Comparison of ENCODE assay signal across 30 cellular contexts in the genomic region with DNA sequence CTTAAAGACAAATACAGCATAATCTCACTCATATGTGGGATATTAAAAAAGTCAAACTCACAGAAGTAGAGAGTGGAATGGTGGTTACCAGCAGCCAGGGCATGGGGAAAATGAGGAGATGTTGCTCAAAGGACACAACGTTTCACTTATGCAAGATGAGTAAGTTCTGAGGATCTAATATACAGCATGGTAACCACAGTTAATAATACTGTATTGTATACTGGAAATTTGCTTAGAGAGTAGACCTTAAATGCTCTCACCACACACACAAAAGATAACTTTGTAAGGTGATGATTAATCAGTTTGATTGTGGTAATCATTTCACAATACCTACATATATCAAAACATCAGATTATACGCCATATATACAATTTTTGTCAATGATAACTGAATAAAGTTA. TPM values are rescaled to one million over a fixed set of nuclear protein-coding genes. Genes with fewer than 3 reads are reported as not detected.
"Had no signal": no experiment of that assay in that cellular context is flagged by ENCODE, and none has a peak within 500 bp of the region (broad histone marks: within the 10 kb centered on the region; RNA-seq: fewer than 3 reads in every experiment).

No MANE protein-coding gene starts in this region.

- H3K27ac ChIP-seq: adrenal gland, body of pancreas had no signal

- DNase-seq: activated B cell treated with CpG ODN at 0.5 μM for 24 hours; activated CD4-positive, alpha-beta memory T cell treated with anti-CD3 and anti-CD28 coated beads for 36 hours; activated CD4-positive, alpha-beta T cell treated with anti-CD3 and anti-CD28 coated beads for 4 hours; activated CD4-positive, alpha-beta T cell treated with anti-CD3 and anti-CD28 coated beads, Interleukin-2, amount 50 U/mL, for 1 hour; activated CD4-positive, CD25-positive, alpha-beta regulatory T cell treated with anti-CD3 and anti-CD28 coated beads, Interleukin-2, amount 50 U/mL, for 72 hours; activated CD8-positive, alpha-beta memory T cell treated with anti-CD3 and anti-CD28 coated beads, Interleukin-2, amount 50 U/mL, for 4 hours; activated gamma-delta T cell treated with Interleukin-2 at 50 U/mL for 16 hours; activated naive CD4-positive, alpha-beta T cell treated with anti-CD3 and anti-CD28 coated beads for 36 hours; activated T-cell treated with anti-CD3 and anti-CD28 coated beads for 4 hours; activated T-cell treated with anti-CD3 and anti-CD28 coated beads, Interleukin-2, amount 50 U/mL, for 4 hours; adrenal gland; body of pancreas; Kasumi-1; MG63; NCI-H1048; NCI-H1105 treated with DMSO at 0.1 percent for 48 hours; NCI-H1436; NCI-H1694; NCI-H2029; NCI-H345; NCI-H524 treated with DMSO at 0.1 percent for 48 hours; RPMI8226; SIG-M5; SW 1271; T-helper 1 cell; T-helper 2 cell; T-helper 9 cell had no signal

- H3K36me3 ChIP-seq: adrenal gland, MG63 had no signal

- H3K4me1 ChIP-seq: adrenal gland, body of pancreas had no signal

- H3K4me3 ChIP-seq: adrenal gland, body of pancreas, MG63 had no signal

- H3K27me3 ChIP-seq: adrenal gland, body of pancreas, MG63 had no signal

- ATAC-seq: activated naive CD4-positive, alpha-beta T cell treated with anti-CD3 and anti-CD28 coated beads, Interleukin-2, amount 50 U/mL, for 72 hours; activated T-cell treated with anti-CD3 and anti-CD28 coated beads, Interleukin-2, amount 50 U/mL, for 4 hours; body of pancreas; Panc1 had no signal

- FAIRE-seq: astrocyte had no signal

RNA-seq across cellular contexts. Expression of gene MYH15, which starts 60.0 kb away (rescaled TPM):
- total RNA-seq: body of pancreas had no signal
